ENCODE assay signal across 16 cellular contexts in genomic region chr1:97907886-97908285, GRCh38. TPM values are rescaled to one million over a fixed set of nuclear protein-coding genes. Genes with fewer than 3 reads are reported as not detected.
A peak's percentile ranks its signal among the peaks of the same experiment; 100 is the strongest.
DNase-seq lines count a peak whose midpoint lies in the region; ATAC-seq, FAIRE-seq and TF ChIP-seq lines count a peak whose summit lies in the region.
"Had no signal": no experiment of that assay in that cellular context is flagged by ENCODE, and none has a peak within 500 bp of the region (broad histone marks: within the 10 kb centered on the region; RNA-seq: fewer than 3 reads in every experiment).

No MANE protein-coding gene starts in this region.

- POLR2A ChIA-PET in A549 (lab: Yijun Ruan, JAX), result interaction anchor here (1.7 kb wide), 1 partner anchor 13 kb away, joined by 10 read pairs; the partner anchor contains the start of gene DPYD

- TF ChIP-seq POLR2A in A549 (IDR thresholded peaks at IDR 0.05; ENCODE audit: low read length), result no peak

- H3K36me3 ChIP-seq in GM23248 (ENCODE audit: low read depth) (no peaks in the 10 kb centered on the region), RWPE2 (ENCODE audit: low read depth) (no peaks in the 10 kb centered on the region)

- H3K4me2 ChIP-seq in A549 (peak overlapping the region; percentile 85; the same call in 2 of the 3 replicates), GM23248 (ENCODE audit: unreplicated experiment) (no peak overlapping the region)

- peaks cover 42% of the 10 kb centered on the region for H3F3A ChIP-seq in GM23248 (ENCODE audit: insufficient read depth)

- H3K36me3 Mint-ChIP-seq in natural killer cell, result no peaks in the 10 kb centered on the region
- H3K36me3 Mint-ChIP-seq in activated T-cell treated with anti-CD3 and anti-CD28 coated beads, Interleukin-2, amount 50 U/mL, for 4 hours (ENCODE audit: insufficient read depth), result peaks cover 3% of the 10 kb centered on the region

- WGBS in A549 (ENCODE audit: missing lambda C conversion rate), result 91% methylated on average over 3 of the region's 3 CpGs
- WGBS in GM23248 (ENCODE audit: low coverage in 1 of 2, low lambda C conversion rate in 2 of 2, missing lambda C conversion rate in 2 of 2), 2 experiments, result 95 to 100% methylated on average over 3 of the region's 3 CpGs

- TF ChIP-seq RAD21 in A549 (conservative IDR thresholded peaks at IDR 0.05 in 1 of 2, IDR thresholded peaks at IDR 0.05 in 1 of 2), result no peak

- H3K4me3 Mint-ChIP-seq in natural killer cell, result no peak overlapping the region
- H3K4me3 Mint-ChIP-seq in activated T-cell treated with anti-CD3 and anti-CD28 coated beads, Interleukin-2, amount 50 U/mL, for 4 hours, result no peak overlapping the region
- H3K4me3 Mint-ChIP-seq: CD4-positive, alpha-beta memory T cell had no signal

- no peak for TF ChIP-seq CTCF in A549 (IDR thresholded peaks at IDR 0.05)
- no peak for TF ChIP-seq CTCF in RWPE2 (IDR thresholded peaks at IDR 0.05; ENCODE audit: poor library complexity, severe bottlenecking)
- no peak for TF ChIP-seq CTCF in fibroblast of pulmonary artery (IDR thresholded peaks at IDR 0.05; ENCODE audit: low read length, missing control alignments)
- TF ChIP-seq CTCF in natural killer cell (IDR thresholded peaks at IDR 0.05), result no peak

- TF ChIP-seq EP300 in A549 (IDR thresholded peaks at IDR 0.05), result no peak

- no peaks in the 10 kb centered on the region for H3K27me3 Mint-ChIP-seq in natural killer cell (ENCODE audit: low read depth in 2 of 2)
- no peaks in the 10 kb centered on the region for H3K27me3 Mint-ChIP-seq in activated T-cell treated with anti-CD3 and anti-CD28 coated beads, Interleukin-2, amount 50 U/mL, for 4 hours (ENCODE audit: low read depth)
- H3K27me3 Mint-ChIP-seq: CD4-positive, alpha-beta memory T cell had no signal

- no peaks in the 10 kb centered on the region for H3K9me2 ChIP-seq in GM23248 (ENCODE audit: insufficient read depth)

- H3K27me3 ChIP-seq in GM23248 (replicated peaks; ENCODE audit: insufficient read depth), result no peaks in the 10 kb centered on the region
- H3K27me3 ChIP-seq in RWPE2 (ENCODE audit: insufficient read depth, poor library complexity, severe bottlenecking), result no peaks in the 10 kb centered on the region

- no peak overlapping the region for H2AFZ ChIP-seq in GM23248

- FAIRE-seq in A549 (lab: Jason Lieb, UNC), result no peak
- FAIRE-seq: G401.6, GM12892 had no signal

- H3K79me2 ChIP-seq in GM23248 (ENCODE audit: insufficient read depth), result peaks cover 84% of the 10 kb centered on the region

- no peaks in the 10 kb centered on the region for H3K9me3 Mint-ChIP-seq in natural killer cell
- H3K9me3 Mint-ChIP-seq in activated T-cell treated with anti-CD3 and anti-CD28 coated beads, Interleukin-2, amount 50 U/mL, for 4 hours, result no peaks in the 10 kb centered on the region
- H3K9me3 Mint-ChIP-seq: CD4-positive, alpha-beta memory T cell had no signal

- H3K4me1 ChIP-seq in A549 (peaks cover 28% of the 10 kb centered on the region), GM23248 (ENCODE audit: insufficient read depth) (peaks cover 59% of the 10 kb centered on the region), RWPE2 (ENCODE audit: insufficient read depth, poor library complexity, severe bottlenecking) (peaks cover 46% of the 10 kb centered on the region)

- CTCF ChIA-PET in A549 (lab: Yijun Ruan, JAX), result no interaction called here

- ATAC-seq in A549 (no peak), RWPE2 (ENCODE audit: low read depth) (no peak), natural killer cell (no peak)
- ATAC-seq in activated T-cell treated with anti-CD3 and anti-CD28 coated beads, Interleukin-2, amount 50 U/mL, for 4 hours, result no peak

- DNase-seq in A549 (ENCODE audit: low read depth in 1 of 2, low spot score in 1 of 2), result no peak
- DNase-seq in GM23248, result peak; percentile 28
- DNase-seq in RWPE2 (ENCODE audit: low spot score), result no peak
- DNase-seq in fibroblast of pulmonary artery (ENCODE audit: low read depth), result peak; percentile 49
- no peak for DNase-seq in natural killer cell
- no peak for DNase-seq in epidermal melanocyte (ENCODE audit: insufficient read length, low spot score)
- DNase-seq in activated T-cell treated with anti-CD3 and anti-CD28 coated beads, Interleukin-2, amount 50 U/mL, for 4 hours, result no peak
- DNase-seq in germinal center (ENCODE audit: low spot score), result no peak
- DNase-seq: ACHN; CD4-positive, alpha-beta memory T cell; DMS79; NCI-H1105; NCI-H1694 treated with DMSO at 0.1 percent for 48 hours; NCI-H774 had no signal

- intact Hi-C loops in natural killer cell (cut with micrococcal nuclease), result no loop called here

- H3K4me1 Mint-ChIP-seq in natural killer cell, result peaks cover 14 to 15% of the 10 kb centered on the region in 2 donors
- peaks cover 35% of the 10 kb centered on the region for H3K4me1 Mint-ChIP-seq in activated T-cell treated with anti-CD3 and anti-CD28 coated beads, Interleukin-2, amount 50 U/mL, for 4 hours (ENCODE audit: low read depth)

- H3K27ac Mint-ChIP-seq in natural killer cell, result no peak overlapping the region
- H3K27ac Mint-ChIP-seq: CD4-positive, alpha-beta memory T cell had no signal

- in situ Hi-C loops in GM23248 (cut with MboI), result no loop called here

- H3K27ac ChIP-seq in A549, result peak overlapping the region; percentile 88 to 90; a peak in 5 of 6 replicates
- peak overlapping the region; percentile 93 for H3K27ac ChIP-seq in GM23248
- H3K27ac ChIP-seq in RWPE2 (ENCODE audit: poor library complexity, severe bottlenecking), result peak overlapping the region; percentile 90

- H4K20me1 ChIP-seq in GM23248 (ENCODE audit: insufficient read depth), result no peaks in the 10 kb centered on the region

- H3K9me3 ChIP-seq in A549 (no peaks in the 10 kb centered on the region), GM23248 (ENCODE audit: low read depth) (no peaks in the 10 kb centered on the region), RWPE2 (ENCODE audit: severe bottlenecking) (no peaks in the 10 kb centered on the region)

- H3K9ac ChIP-seq in GM23248, result no peak overlapping the region

- no peak overlapping the region for H3K4me3 ChIP-seq in A549
- no peak overlapping the region for H3K4me3 ChIP-seq in GM23248
- no peak overlapping the region for H3K4me3 ChIP-seq in RWPE2 (ENCODE audit: severe bottlenecking)
- no peak overlapping the region for H3K4me3 ChIP-seq in fibroblast of pulmonary artery (replicated peaks; ENCODE audit: low read depth, low read length)

TF ChIP-seq in A549, 52 proteins besides CTCF, POLR2A, EP300 and RAD21:
- TF ChIP-seq, protein P1, sequence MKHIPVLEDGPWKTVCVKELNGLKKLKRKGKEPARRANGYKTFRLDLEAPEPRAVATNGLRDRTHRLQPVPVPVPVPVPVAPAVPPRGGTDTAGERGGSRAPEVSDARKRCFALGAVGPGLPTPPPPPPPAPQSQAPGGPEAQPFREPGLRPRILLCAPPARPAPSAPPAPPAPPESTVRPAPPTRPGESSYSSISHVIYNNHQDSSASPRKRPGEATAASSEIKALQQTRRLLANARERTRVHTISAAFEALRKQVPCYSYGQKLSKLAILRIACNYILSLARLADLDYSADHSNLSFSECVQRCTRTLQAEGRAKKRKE (CRISPR knock-in tag; IDR thresholded peaks at IDR 0.05; ENCODE audit: low read depth), result no peak
- TF ChIP-seq KDM1A (IDR thresholded peaks at IDR 0.05; ENCODE audit: low read depth) (no peak), FOSL2 (IDR thresholded peaks at IDR 0.05) (no peak), FOSL2 (CRISPR knock-in tag; IDR thresholded peaks at IDR 0.05) (no peak), CHD2 (IDR thresholded peaks at IDR 0.05; ENCODE audit: low read length, partially characterized antibody) (no peak)
- TF ChIP-seq, protein P2, sequence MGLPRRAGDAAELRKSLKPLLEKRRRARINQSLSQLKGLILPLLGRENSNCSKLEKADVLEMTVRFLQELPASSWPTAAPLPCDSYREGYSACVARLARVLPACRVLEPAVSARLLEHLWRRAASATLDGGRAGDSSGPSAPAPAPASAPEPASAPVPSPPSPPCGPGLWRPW (IDR thresholded peaks at IDR 0.05), result no peak

RNA-seq across cellular contexts. Expression of gene DPYD, which starts 12.9 kb away (rescaled TPM):
- polyA plus RNA-seq in A549 (2011; rRNA removed) (6.9 and 7.5 TPM in 2 replicates), A549 (2017; fragmentation: RNase III; extraction: RNeasy Plus Mini Kit Qiagen cat#74134 plus additional on column Dnase treatment) (5.1 to 5.9 TPM (median 5.3 TPM) in 3 replicates), GM23248 (2016; fragmentation: Nextera tagmentation; extraction: Ambion mirVana) (38.4 and 38.6 TPM in 2 replicates)
- polyA plus RNA-seq in A549 (2012; cell fraction: cytosol; rRNA removed), result 1.6 and 1.8 TPM in 2 replicates
- polyA plus RNA-seq in A549 (2012; cell fraction: nucleus; rRNA removed), result 1.5 and 2.3 TPM in 2 replicates
- polyA minus RNA-seq in A549 (2011; rRNA and poly(A)+ RNA removed), result 13.6 and 16.5 TPM in 2 replicates
- 70.7 and 75.5 TPM in 2 replicates for total RNA-seq in GM23248 (2014; rRNA removed; shearing (Covaris generic))
- total RNA-seq in natural killer cell, result 10 to 100 TPM; 56.6 to 66.7 (median 56.9) TPM
- total RNA-seq in activated T-cell treated with anti-CD3 and anti-CD28 coated beads, Interleukin-2, amount 50 U/mL, for 4 hours, result 1 to 10 TPM; 2.1 to 3.5 (median 2.8) TPM

Comparison
In these comparisons a context has a peak if more than half of its experiments do, and no peak if none do; other contexts are left out.
1. DNase-seq: peak in GM23248 (single experiment) and fibroblast of pulmonary artery (single experiment); none in A549 (0 of 2), RWPE2 (single experiment), natural killer cell (single experiment), epidermal melanocyte (single experiment), activated T-cell treated with anti-CD3 and anti-CD28 coated beads, Interleukin-2, amount 50 U/mL, for 4 hours (single experiment) and germinal center (single experiment).
2. RNA of gene DPYD, which starts 12.9 kb away (total RNA-seq): 70.7 to 75.5 TPM in GM23248 and 56.6 to 66.7 TPM in natural killer cell; 2.1 to 3.5 TPM in activated T-cell treated with anti-CD3 and anti-CD28 coated beads, Interleukin-2, amount 50 U/mL, for 4 hours; every median in the first group is over 10 times any median in the second.
3. Peak in every context shown above with its lines, with median percentiles within 50 percentile points of each other: H3K27ac ChIP-seq.